1 cellular context compared by ENCODE assay signal in the genomic region with DNA sequence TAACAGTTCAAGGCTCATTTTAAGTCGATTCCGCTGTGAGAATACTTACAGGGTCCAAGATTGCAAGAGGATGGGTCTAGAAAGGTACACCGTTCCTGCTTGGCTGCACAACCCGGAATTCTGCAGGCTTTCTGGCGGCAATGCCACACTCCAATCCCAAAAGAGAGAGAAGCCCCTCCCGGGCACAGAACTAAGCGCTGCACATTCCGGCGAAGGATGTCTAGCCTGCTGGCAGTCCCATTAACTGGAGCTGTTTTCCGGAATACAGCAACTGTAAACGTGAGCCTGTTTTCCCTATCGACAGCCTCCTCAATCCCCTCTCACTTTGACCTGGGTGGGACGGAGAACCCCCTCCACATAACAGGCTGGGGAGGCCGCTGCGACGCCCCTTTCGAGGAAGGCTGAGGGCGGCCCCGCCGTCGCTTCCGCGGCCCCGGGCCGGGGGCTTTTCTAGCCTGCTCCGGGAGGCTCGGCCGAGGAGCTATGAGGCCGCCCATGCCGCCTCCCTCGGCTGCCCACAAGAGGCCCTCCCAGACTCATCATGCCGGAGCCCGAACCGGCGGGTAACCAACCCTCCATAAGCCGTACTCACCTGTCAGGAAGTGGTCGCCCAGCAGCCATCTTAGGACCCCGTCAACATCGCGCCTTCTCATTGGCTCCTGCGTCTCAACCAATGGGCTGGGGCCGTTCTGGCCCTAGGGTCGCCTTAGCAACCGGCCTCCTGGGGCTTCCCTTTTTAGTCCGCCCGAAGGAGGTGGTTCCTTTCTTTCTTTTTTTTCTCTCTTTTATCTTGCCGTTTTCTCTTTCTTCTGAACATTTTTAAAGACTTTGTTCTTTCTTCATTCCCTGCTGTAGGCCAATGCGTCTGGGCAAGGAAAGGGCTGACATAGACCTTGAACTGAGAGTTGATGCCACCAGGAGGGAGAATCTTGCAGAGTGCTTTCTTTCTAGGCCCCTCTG.
TF ChIP-seq lines count a peak whose summit lies in the region.

Gene FAM204A (minus strand): TSS at position 647 of the 960 bp plus-strand sequence. CDS start 5,909 bp downstream, outside the sequence.

TF ChIP-seq in K562, 482 proteins besides CTCF, POLR2A, EP300 and RAD21 (continued from another document and continues in another):
- TF ChIP-seq, protein P1, sequence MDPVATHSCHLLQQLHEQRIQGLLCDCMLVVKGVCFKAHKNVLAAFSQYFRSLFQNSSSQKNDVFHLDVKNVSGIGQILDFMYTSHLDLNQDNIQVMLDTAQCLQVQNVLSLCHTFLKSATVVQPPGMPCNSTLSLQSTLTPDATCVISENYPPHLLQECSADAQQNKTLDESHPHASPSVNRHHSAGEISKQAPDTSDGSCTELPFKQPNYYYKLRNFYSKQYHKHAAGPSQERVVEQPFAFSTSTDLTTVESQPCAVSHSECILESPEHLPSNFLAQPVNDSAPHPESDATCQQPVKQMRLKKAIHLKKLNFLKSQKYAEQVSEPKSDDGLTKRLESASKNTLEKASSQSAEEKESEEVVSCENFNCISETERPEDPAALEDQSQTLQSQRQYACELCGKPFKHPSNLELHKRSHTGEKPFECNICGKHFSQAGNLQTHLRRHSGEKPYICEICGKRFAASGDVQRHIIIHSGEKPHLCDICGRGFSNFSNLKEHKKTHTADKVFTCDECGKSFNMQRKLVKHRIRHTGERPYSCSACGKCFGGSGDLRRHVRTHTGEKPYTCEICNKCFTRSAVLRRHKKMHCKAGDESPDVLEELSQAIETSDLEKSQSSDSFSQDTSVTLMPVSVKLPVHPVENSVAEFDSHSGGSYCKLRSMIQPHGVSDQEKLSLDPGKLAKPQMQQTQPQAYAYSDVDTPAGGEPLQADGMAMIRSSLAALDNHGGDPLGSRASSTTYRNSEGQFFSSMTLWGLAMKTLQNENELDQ (CRISPR knock-in tag; IDR thresholded peaks at IDR 0.05; ENCODE audit: borderline replicate concordance), result no peak
- TF ChIP-seq GABPB1 (CRISPR knock-in tag; IDR thresholded peaks at IDR 0.05) (no peak), ZNF445 (CRISPR knock-in tag; IDR thresholded peaks at IDR 0.05; ENCODE audit: low read depth) (no peak), BRD4 (IDR thresholded peaks at IDR 0.05) (no peak), NR4A1 (CRISPR knock-in tag; IDR thresholded peaks at IDR 0.05) (no peak), NR4A1 (tag; IDR thresholded peaks at IDR 0.05) (no peak), ZNF124 (CRISPR knock-in tag; IDR thresholded peaks at IDR 0.05) (no peak), MCM5 (IDR thresholded peaks at IDR 0.05; ENCODE audit: low read depth) (no peak), HEY1 (CRISPR knock-in tag; IDR thresholded peaks at IDR 0.05; ENCODE audit: borderline replicate concordance) (no peak), TAF1 (IDR thresholded peaks at IDR 0.05; ENCODE audit: control insufficient read depth, extremely low read depth, insufficient read depth, low read length, severe bottlenecking) (peak; percentile 92), YY1 (IDR thresholded peaks at IDR 0.05; ENCODE audit: borderline replicate concordance in 1 of 3, control insufficient read depth in 1 of 3, extremely low read depth in 1 of 3, insufficient read depth in 3 of 3, insufficient read length in 1 of 3, insufficient replicate concordance in 2 of 3, low read depth in 1 of 3, low read length in 2 of 3) (peak; percentile 92 to 99 (median 98)), LEF1 (IDR thresholded peaks at IDR 0.05) (no peak), ZNF586 (CRISPR knock-in tag; conservative IDR thresholded peaks at IDR 0.05) (no peak), L3MBTL2 (IDR thresholded peaks at IDR 0.05) (no peak), BRCA1 (IDR thresholded peaks at IDR 0.05) (no peak), BRCA1 (CRISPR knock-in tag; IDR thresholded peaks at IDR 0.05) (no peak), POLR2AphosphoS2 (IDR thresholded peaks at IDR 0.05; ENCODE audit: low read length) (no peak), POLR3G (IDR thresholded peaks at IDR 0.05; ENCODE audit: extremely low read depth, insufficient read length, insufficient replicate concordance) (no peak), ZNF57 (CRISPR knock-in tag; IDR thresholded peaks at IDR 0.05) (no peak), HDAC1 (IDR thresholded peaks at IDR 0.05) (peak in 1 of 2 experiments; percentile 64; a peak in 1 of 4 replicates), E2F1 (CRISPR knock-in tag; IDR thresholded peaks at IDR 0.05) (no peak), SMAD3 (CRISPR knock-in tag; conservative IDR thresholded peaks at IDR 0.05) (no peak), RBBP5 (IDR thresholded peaks at IDR 0.05; ENCODE audit: borderline replicate concordance, insufficient read depth, low read length, poor library complexity, severe bottlenecking) (peak; percentile 97), PPARD (CRISPR knock-in tag; IDR thresholded peaks at IDR 0.05) (no peak), KLF16 (IDR thresholded peaks at IDR 0.05) (no peak), MAFF (IDR thresholded peaks at IDR 0.05; ENCODE audit: low read length) (no peak), SMARCA5 (IDR thresholded peaks at IDR 0.05) (no peak), TSC22D4 (tag; IDR thresholded peaks at IDR 0.05) (no peak), ILF3 (IDR thresholded peaks at IDR 0.05; ENCODE audit: borderline replicate concordance) (no peak), USF2 (CRISPR knock-in tag; IDR thresholded peaks at IDR 0.05) (no peak), NFATC3 (IDR thresholded peaks at IDR 0.05) (no peak), ZNF780A (CRISPR knock-in tag; IDR thresholded peaks at IDR 0.05) (no peak), RBFOX2 (IDR thresholded peaks at IDR 0.05; ENCODE audit: low read depth, low read length) (peak; percentile 83), GTF2E2 (tag; IDR thresholded peaks at IDR 0.05) (no peak; the same call in 1 of the 2 replicates)
- TF ChIP-seq, protein P2, sequence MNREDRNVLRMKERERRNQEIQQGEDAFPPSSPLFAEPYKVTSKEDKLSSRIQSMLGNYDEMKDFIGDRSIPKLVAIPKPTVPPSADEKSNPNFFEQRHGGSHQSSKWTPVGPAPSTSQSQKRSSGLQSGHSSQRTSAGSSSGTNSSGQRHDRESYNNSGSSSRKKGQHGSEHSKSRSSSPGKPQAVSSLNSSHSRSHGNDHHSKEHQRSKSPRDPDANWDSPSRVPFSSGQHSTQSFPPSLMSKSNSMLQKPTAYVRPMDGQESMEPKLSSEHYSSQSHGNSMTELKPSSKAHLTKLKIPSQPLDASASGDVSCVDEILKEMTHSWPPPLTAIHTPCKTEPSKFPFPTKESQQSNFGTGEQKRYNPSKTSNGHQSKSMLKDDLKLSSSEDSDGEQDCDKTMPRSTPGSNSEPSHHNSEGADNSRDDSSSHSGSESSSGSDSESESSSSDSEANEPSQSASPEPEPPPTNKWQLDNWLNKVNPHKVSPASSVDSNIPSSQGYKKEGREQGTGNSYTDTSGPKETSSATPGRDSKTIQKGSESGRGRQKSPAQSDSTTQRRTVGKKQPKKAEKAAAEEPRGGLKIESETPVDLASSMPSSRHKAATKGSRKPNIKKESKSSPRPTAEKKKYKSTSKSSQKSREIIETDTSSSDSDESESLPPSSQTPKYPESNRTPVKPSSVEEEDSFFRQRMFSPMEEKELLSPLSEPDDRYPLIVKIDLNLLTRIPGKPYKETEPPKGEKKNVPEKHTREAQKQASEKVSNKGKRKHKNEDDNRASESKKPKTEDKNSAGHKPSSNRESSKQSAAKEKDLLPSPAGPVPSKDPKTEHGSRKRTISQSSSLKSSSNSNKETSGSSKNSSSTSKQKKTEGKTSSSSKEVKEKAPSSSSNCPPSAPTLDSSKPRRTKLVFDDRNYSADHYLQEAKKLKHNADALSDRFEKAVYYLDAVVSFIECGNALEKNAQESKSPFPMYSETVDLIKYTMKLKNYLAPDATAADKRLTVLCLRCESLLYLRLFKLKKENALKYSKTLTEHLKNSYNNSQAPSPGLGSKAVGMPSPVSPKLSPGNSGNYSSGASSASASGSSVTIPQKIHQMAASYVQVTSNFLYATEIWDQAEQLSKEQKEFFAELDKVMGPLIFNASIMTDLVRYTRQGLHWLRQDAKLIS (CRISPR knock-in tag; IDR thresholded peaks at IDR 0.05), result no peak
- TF ChIP-seq, protein P3, sequence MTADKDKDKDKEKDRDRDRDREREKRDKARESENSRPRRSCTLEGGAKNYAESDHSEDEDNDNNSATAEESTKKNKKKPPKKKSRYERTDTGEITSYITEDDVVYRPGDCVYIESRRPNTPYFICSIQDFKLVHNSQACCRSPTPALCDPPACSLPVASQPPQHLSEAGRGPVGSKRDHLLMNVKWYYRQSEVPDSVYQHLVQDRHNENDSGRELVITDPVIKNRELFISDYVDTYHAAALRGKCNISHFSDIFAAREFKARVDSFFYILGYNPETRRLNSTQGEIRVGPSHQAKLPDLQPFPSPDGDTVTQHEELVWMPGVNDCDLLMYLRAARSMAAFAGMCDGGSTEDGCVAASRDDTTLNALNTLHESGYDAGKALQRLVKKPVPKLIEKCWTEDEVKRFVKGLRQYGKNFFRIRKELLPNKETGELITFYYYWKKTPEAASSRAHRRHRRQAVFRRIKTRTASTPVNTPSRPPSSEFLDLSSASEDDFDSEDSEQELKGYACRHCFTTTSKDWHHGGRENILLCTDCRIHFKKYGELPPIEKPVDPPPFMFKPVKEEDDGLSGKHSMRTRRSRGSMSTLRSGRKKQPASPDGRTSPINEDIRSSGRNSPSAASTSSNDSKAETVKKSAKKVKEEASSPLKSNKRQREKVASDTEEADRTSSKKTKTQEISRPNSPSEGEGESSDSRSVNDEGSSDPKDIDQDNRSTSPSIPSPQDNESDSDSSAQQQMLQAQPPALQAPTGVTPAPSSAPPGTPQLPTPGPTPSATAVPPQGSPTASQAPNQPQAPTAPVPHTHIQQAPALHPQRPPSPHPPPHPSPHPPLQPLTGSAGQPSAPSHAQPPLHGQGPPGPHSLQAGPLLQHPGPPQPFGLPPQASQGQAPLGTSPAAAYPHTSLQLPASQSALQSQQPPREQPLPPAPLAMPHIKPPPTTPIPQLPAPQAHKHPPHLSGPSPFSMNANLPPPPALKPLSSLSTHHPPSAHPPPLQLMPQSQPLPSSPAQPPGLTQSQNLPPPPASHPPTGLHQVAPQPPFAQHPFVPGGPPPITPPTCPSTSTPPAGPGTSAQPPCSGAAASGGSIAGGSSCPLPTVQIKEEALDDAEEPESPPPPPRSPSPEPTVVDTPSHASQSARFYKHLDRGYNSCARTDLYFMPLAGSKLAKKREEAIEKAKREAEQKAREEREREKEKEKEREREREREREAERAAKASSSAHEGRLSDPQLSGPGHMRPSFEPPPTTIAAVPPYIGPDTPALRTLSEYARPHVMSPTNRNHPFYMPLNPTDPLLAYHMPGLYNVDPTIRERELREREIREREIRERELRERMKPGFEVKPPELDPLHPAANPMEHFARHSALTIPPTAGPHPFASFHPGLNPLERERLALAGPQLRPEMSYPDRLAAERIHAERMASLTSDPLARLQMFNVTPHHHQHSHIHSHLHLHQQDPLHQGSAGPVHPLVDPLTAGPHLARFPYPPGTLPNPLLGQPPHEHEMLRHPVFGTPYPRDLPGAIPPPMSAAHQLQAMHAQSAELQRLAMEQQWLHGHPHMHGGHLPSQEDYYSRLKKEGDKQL (CRISPR knock-in tag; IDR thresholded peaks at IDR 0.05; ENCODE audit: borderline replicate concordance), result no peak
- TF ChIP-seq, protein P4, sequence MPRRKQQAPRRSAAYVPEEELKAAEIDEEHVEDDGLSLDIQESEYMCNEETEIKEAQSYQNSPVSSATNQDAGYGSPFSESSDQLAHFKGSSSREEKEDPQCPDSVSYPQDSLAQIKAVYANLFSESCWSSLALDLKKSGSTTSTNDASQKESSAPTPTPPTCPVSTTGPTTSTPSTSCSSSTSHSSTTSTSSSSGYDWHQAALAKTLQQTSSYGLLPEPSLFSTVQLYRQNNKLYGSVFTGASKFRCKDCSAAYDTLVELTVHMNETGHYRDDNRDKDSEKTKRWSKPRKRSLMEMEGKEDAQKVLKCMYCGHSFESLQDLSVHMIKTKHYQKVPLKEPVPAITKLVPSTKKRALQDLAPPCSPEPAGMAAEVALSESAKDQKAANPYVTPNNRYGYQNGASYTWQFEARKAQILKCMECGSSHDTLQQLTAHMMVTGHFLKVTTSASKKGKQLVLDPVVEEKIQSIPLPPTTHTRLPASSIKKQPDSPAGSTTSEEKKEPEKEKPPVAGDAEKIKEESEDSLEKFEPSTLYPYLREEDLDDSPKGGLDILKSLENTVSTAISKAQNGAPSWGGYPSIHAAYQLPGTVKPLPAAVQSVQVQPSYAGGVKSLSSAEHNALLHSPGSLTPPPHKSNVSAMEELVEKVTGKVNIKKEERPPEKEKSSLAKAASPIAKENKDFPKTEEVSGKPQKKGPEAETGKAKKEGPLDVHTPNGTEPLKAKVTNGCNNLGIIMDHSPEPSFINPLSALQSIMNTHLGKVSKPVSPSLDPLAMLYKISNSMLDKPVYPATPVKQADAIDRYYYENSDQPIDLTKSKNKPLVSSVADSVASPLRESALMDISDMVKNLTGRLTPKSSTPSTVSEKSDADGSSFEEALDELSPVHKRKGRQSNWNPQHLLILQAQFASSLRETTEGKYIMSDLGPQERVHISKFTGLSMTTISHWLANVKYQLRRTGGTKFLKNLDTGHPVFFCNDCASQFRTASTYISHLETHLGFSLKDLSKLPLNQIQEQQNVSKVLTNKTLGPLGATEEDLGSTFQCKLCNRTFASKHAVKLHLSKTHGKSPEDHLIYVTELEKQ (CRISPR knock-in tag; IDR thresholded peaks at IDR 0.05), result no peak
